Comparison of ENCODE assay signal across 29 cellular contexts in the genomic region with DNA sequence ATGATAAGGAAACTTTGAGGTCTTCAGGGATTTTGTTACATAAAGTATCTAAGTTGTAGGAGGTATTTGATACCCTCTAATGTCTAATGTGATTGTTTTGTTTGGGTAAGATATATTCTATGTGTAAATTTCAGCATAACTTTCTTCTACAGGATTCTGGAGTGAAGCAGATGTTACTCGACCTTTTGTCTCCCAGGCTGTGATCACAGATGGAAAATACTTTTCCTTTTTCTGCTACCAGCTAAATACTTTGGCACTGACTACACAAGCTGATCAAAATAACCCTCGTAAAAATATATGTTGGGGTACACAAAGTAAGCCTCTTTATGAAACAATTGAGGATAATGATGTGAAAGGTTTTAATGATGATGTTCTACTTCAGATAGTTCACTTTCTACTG.
"Had no signal": no experiment of that assay in that cellular context is flagged by ENCODE, and none has a peak within 500 bp of the region (broad histone marks: within the 10 kb centered on the region; RNA-seq: fewer than 3 reads in every experiment).

No MANE protein-coding gene starts in this region.

- H3K4me1 ChIP-seq: parathyroid adenoma had no signal

- H2AFZ ChIP-seq: neural progenitor cell, parathyroid adenoma had no signal

- H3K27me3 Mint-ChIP-seq: naive B cell; natural killer cell treated with Interleukin-12 subunit alpha and Interleukin-12 subunit beta and Interleukin-15 and Interleukin-18, amount 100 ng/mL, for 72 hours; progenitor cell of endocrine pancreas; type B pancreatic cell had no signal

- H3K27me3 ChIP-seq: esophagus squamous epithelium, heart right ventricle, left lung, neural progenitor cell, stomach, testis, tibial artery had no signal

- H3K27ac ChIP-seq: esophagus squamous epithelium, heart right ventricle, left lung, neural progenitor cell, parathyroid adenoma, stomach, testis, tibial artery had no signal

- ATAC-seq: heart right ventricle; left cardiac atrium; left lung; mucosa of descending colon; natural killer cell treated with Interleukin-12 subunit alpha and Interleukin-12 subunit beta and Interleukin-15 and Interleukin-18, amount 100 ng/mL, for 72 hours; sciatic nerve had no signal

- H3K9ac ChIP-seq: neural progenitor cell, parathyroid adenoma had no signal

- H3K27ac Mint-ChIP-seq: mesothelial cell of epicardium; naive B cell; natural killer cell treated with Interleukin-12 subunit alpha and Interleukin-12 subunit beta and Interleukin-15 and Interleukin-18, amount 100 ng/mL, for 72 hours; neural progenitor cell; progenitor cell of endocrine pancreas; type B pancreatic cell had no signal

- H3K4me3 ChIP-seq: esophagus squamous epithelium, heart right ventricle, left lung, mucosa of descending colon, neural progenitor cell, smooth muscle cell, stomach, testis, tibial artery had no signal

- H3K9me3 Mint-ChIP-seq: mesothelial cell of epicardium; naive B cell; natural killer cell treated with Interleukin-12 subunit alpha and Interleukin-12 subunit beta and Interleukin-15 and Interleukin-18, amount 100 ng/mL, for 72 hours; neural progenitor cell; type B pancreatic cell had no signal

- DNase-seq: cortex of kidney; effector CD8-positive, alpha-beta T cell; erythroblast; esophagus squamous epithelium; foreskin melanocyte; glutamatergic neuron; heart right ventricle; hippocampal formation; left cardiac atrium; left lung; mesenchymal stem cell; mucosa of descending colon; naive B cell; stimulated activated CD4-positive, alpha-beta T cell treated with anti-CD3 and anti-CD28 coated beads, Interleukin-12 subunit alpha, Interleukin-12 subunit beta, amount 100 ng/mL, for 4 hours; stimulated activated CD4-positive, alpha-beta T cell treated with anti-CD3 and anti-CD28 coated beads, Interleukin-1b, Interleukin-23, amount 100 ng/mL, for 48 hours; stimulated activated CD4-positive, alpha-beta T cell treated with anti-CD3 and anti-CD28 coated beads, Interleukin-4, amount 100 ng/mL, for 1 hour; stimulated activated CD8-positive, alpha-beta memory T cell treated with anti-CD3 and anti-CD28 coated beads, Interleukin-4, amount 100 ng/mL, for 48 hours; stimulated activated naive CD4-positive, alpha-beta T cell treated with Interleukin-2 at 50 U/mL for 16 hours; stomach; testis; tibial artery had no signal

- H3K9me3 ChIP-seq: esophagus squamous epithelium, heart right ventricle, left lung, mucosa of descending colon, stomach, testis, tibial artery had no signal

- H3K4me3 Mint-ChIP-seq: mesothelial cell of epicardium; naive B cell; natural killer cell treated with Interleukin-12 subunit alpha and Interleukin-12 subunit beta and Interleukin-15 and Interleukin-18, amount 100 ng/mL, for 72 hours; neural progenitor cell; type B pancreatic cell had no signal

- H3K4me2 ChIP-seq: neural progenitor cell, smooth muscle cell had no signal
